9 cellular contexts compared by ENCODE assay signal in the genomic region with DNA sequence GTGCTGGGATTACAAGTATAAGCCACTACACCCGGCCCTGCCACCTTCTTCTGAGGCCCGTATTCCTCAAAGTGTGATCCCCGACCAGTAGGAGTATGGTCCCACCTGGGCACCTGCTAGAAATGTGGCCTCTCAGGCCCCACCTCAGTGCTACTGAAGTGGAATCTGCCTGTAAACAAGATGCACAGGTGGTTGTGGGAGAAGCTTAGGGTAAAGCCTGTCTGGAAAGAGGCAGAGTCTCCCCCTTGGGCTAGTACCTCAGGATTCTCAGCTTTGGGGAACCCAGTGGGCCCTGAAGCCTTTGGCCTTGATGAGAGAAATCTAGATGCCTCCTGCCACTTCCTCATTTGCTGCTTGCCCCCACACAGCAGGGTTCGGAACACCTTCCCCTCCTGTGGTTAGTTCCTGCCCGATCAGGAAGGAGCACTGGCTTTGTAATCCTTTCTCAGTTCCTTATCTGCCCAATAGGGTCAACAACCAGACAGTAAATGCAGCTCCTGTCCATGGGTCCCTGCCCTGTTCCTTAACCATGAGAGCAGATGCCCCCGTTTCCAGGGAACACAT. TPM values are rescaled to one million over a fixed set of nuclear protein-coding genes. Genes with fewer than 3 reads are reported as not detected.
DNase-seq lines count a peak whose midpoint lies in the region; ATAC-seq and TF ChIP-seq lines count a peak whose summit lies in the region.
"Had no signal": no experiment of that assay in that cellular context is flagged by ENCODE, and none has a peak within 500 bp of the region (broad histone marks: within the 10 kb centered on the region; RNA-seq: fewer than 3 reads in every experiment).

No MANE protein-coding gene starts in this region.

- H3K4me2 ChIP-seq in neuronal stem cell (ENCODE audit: insufficient read depth, low read length, poor library complexity, severe bottlenecking), result no peak overlapping the region

- no peak overlapping the region for H2BK15ac ChIP-seq in neuronal stem cell (ENCODE audit: low read length)

- no peaks in the 10 kb centered on the region for H3K79me1 ChIP-seq in neuronal stem cell (ENCODE audit: low read depth, low read length)

- H3K9me3 ChIP-seq in neutrophil, result no peaks in the 10 kb centered on the region
- H3K9me3 ChIP-seq in neuronal stem cell (replicated peaks in 1 of 2; ENCODE audit: control insufficient read depth in 2 of 2, insufficient read depth in 1 of 2, low read depth in 1 of 2, low read length in 2 of 2), result no peaks in the 10 kb centered on the region

- H3K23ac ChIP-seq in neuronal stem cell (ENCODE audit: low read depth, low read length, poor library complexity), result no peak overlapping the region

- no peak overlapping the region for H4K8ac ChIP-seq in neuronal stem cell (ENCODE audit: low read depth, low read length)

- H3K36me3 Mint-ChIP-seq in activated naive CD4-positive, alpha-beta T cell treated with anti-CD3 and anti-CD28 coated beads, Interleukin-2, amount 50 U/mL, for 72 hours, result peaks cover 0 to 8% of the 10 kb centered on the region in 2 donors

- peak overlapping the region; percentile 98 for H3K27ac ChIP-seq in neutrophil
- H3K27ac ChIP-seq in neuronal stem cell (replicated peaks; ENCODE audit: low read length), result no peak overlapping the region

- no CpG with 5 or more reads among the region's 6 CpGs for WGBS in neuronal stem cell (ENCODE audit: extremely low coverage in 2 of 2, insufficient read length in 2 of 2, insufficient replicate concordance in 1 of 2), 2 donors

- no peak overlapping the region for H2BK120ac ChIP-seq in neuronal stem cell (ENCODE audit: low read depth, low read length)

- peak; percentile 79 for DNase-seq in GM06990 (ENCODE audit: extremely low read depth, insufficient read length)
- DNase-seq in GM20000 (ENCODE audit: low spot score), result peak; percentile 58
- DNase-seq in activated naive CD4-positive, alpha-beta T cell treated with anti-CD3 and anti-CD28 coated beads, Interleukin-2, amount 50 U/mL, for 72 hours (ENCODE audit: low spot score in 2 of 2), result no peak
- DNase-seq in iPS-NIHi11 (ENCODE audit: low spot score), result no peak
- DNase-seq in DMS 273 (lab: John Stamatoyannopoulos, UW; ENCODE audit: unreplicated experiment), result no peak
- DNase-seq in neuronal stem cell (ENCODE audit: low spot score), result no peak

- no peaks in the 10 kb centered on the region for H3K9me3 Mint-ChIP-seq in activated naive CD4-positive, alpha-beta T cell treated with anti-CD3 and anti-CD28 coated beads, Interleukin-2, amount 50 U/mL, for 72 hours

- no peak overlapping the region for H2AFZ ChIP-seq in neuronal stem cell (ENCODE audit: low read length)

- peak overlapping the region; percentile 90 to 91 for H3K27ac Mint-ChIP-seq in activated naive CD4-positive, alpha-beta T cell treated with anti-CD3 and anti-CD28 coated beads, Interleukin-2, amount 50 U/mL, for 72 hours

- H3K9ac ChIP-seq in neuronal stem cell (ENCODE audit: low read depth, low read length, poor library complexity), result no peak overlapping the region

- TF ChIP-seq CTCF in GM06990 (IDR thresholded peaks at IDR 0.05; ENCODE audit: insufficient read depth, low read length, poor library complexity, severe bottlenecking) (peak; percentile 3), GM20000 (IDR thresholded peaks at IDR 0.05; ENCODE audit: extremely low read depth, missing control alignments) (no peak), neutrophil (IDR thresholded peaks at IDR 0.05) (peak; percentile 94)

- H3K27me3 ChIP-seq in GM06990 (replicated peaks; ENCODE audit: control insufficient read depth, insufficient read depth, low read length), result no peaks in the 10 kb centered on the region; the same call in 1 of the 2 replicates
- H3K27me3 ChIP-seq in neutrophil, result no peaks in the 10 kb centered on the region
- H3K27me3 ChIP-seq in neuronal stem cell (ENCODE audit: control insufficient read depth in 3 of 3, insufficient read depth in 3 of 3, low read depth in 1 of 3, low read length in 3 of 3), result no peaks in the 10 kb centered on the region

- H3K4ac ChIP-seq in neuronal stem cell (ENCODE audit: low read length), result no peak overlapping the region

- H2AK5ac ChIP-seq in neuronal stem cell (ENCODE audit: low read depth, low read length), result no peak overlapping the region

- no peak overlapping the region for H2BK5ac ChIP-seq in neuronal stem cell (ENCODE audit: low read length)

- H4K91ac ChIP-seq in neuronal stem cell (ENCODE audit: low read depth, low read length, poor library complexity), result no peak overlapping the region

- H3K14ac ChIP-seq in neuronal stem cell (ENCODE audit: low read length), result no peak overlapping the region

- H3K36me3 ChIP-seq in GM06990 (ENCODE audit: control insufficient read depth, insufficient read depth, low read length) (no peaks in the 10 kb centered on the region; the same call in 1 of the 2 replicates), neutrophil (peaks cover 9% of the 10 kb centered on the region), neuronal stem cell (replicated peaks in 1 of 2; ENCODE audit: control insufficient read depth in 2 of 2, insufficient read depth in 2 of 2, low read length in 2 of 2) (peaks cover 5 to 47% of the 10 kb centered on the region in 2 donors)

- ATAC-seq in HG03521 (IDR thresholded peaks at IDR 0.05; ENCODE audit: unreplicated experiment), result peak; percentile 47
- no peak for ATAC-seq in activated naive CD4-positive, alpha-beta T cell treated with anti-CD3 and anti-CD28 coated beads, Interleukin-2, amount 50 U/mL, for 72 hours

- no peak overlapping the region for H3K18ac ChIP-seq in neuronal stem cell (ENCODE audit: low read length)

- H2BK12ac ChIP-seq in neuronal stem cell (ENCODE audit: low read length), result no peak overlapping the region

- H3K4me3 ChIP-seq in GM06990 (replicated peaks; ENCODE audit: low read depth, low read length) (no peak overlapping the region), neutrophil (ENCODE audit: low read depth in 1 of 2, low read length in 1 of 2) (peak overlapping the region; percentile 38 to 76), neuronal stem cell (ENCODE audit: low read length in 2 of 2) (no peak overlapping the region)

- H3K4me1 ChIP-seq in neutrophil (ENCODE audit: control insufficient read depth in 1 of 2, insufficient read depth in 1 of 2, low read depth in 1 of 2, low read length in 1 of 2), result peaks cover 90% of the 10 kb centered on the region in 2 experiments
- H3K4me1 ChIP-seq in neuronal stem cell (ENCODE audit: control insufficient read depth in 2 of 2, insufficient read depth in 1 of 2, low read depth in 1 of 2, low read length in 2 of 2), result no peaks in the 10 kb centered on the region

RNA-seq across cellular contexts. Expression of gene TK2, which starts 25.2 kb away (rescaled TPM):
- 1 to 10 TPM; 2.7 to 9.1 TPM for total RNA-seq in activated naive CD4-positive, alpha-beta T cell treated with anti-CD3 and anti-CD28 coated beads, Interleukin-2, amount 50 U/mL, for 72 hours
- 3.4 TPM for polyA plus RNA-seq in neuronal stem cell (2013, experiment 1 of 2)
- polyA plus RNA-seq in neuronal stem cell (2013, experiment 2 of 2), result 3.4 TPM

RNA-seq across cellular contexts. Expression of gene CKLF, which starts 27.7 kb away (rescaled TPM):
- total RNA-seq in activated naive CD4-positive, alpha-beta T cell treated with anti-CD3 and anti-CD28 coated beads, Interleukin-2, amount 50 U/mL, for 72 hours, result 100 to 1,000 TPM; 117 to 136 TPM
- polyA plus RNA-seq in neuronal stem cell (2013, experiment 1 of 2), result 37.5 TPM
- polyA plus RNA-seq in neuronal stem cell (2013, experiment 2 of 2), result 41.1 TPM

RNA-seq across cellular contexts. Expression of gene CMTM1, which starts 41.6 kb away (rescaled TPM):
- total RNA-seq in activated naive CD4-positive, alpha-beta T cell treated with anti-CD3 and anti-CD28 coated beads, Interleukin-2, amount 50 U/mL, for 72 hours, result 10 to 100 TPM; 13.0 to 13.1 TPM
- 3.8 TPM for polyA plus RNA-seq in neuronal stem cell (2013, experiment 1 of 2)
- polyA plus RNA-seq in neuronal stem cell (2013, experiment 2 of 2), result 4.4 TPM

RNA-seq across cellular contexts. Expression of gene CMTM2, which starts 54.6 kb away (rescaled TPM):
- total RNA-seq in activated naive CD4-positive, alpha-beta T cell treated with anti-CD3 and anti-CD28 coated beads, Interleukin-2, amount 50 U/mL, for 72 hours, result 1 to 10 TPM in 1 of 2 donors, under 1 TPM in 1; 0.87 to 1.1 TPM
- 0.20 TPM for polyA plus RNA-seq in neuronal stem cell (2013, experiment 1 of 2)
- polyA plus RNA-seq in neuronal stem cell (2013, experiment 2 of 2), result 0.08 TPM
- total RNA-seq: bronchial epithelial cell had no signal

Comparison
In these comparisons a context has a peak if more than half of its experiments do, and no peak if none do; other contexts are left out.
1. DNase-seq: peak in GM06990 (single experiment) and GM20000 (single experiment); none in activated naive CD4-positive, alpha-beta T cell treated with anti-CD3 and anti-CD28 coated beads, Interleukin-2, amount 50 U/mL, for 72 hours (0 of 2), iPS-NIHi11 (single experiment), DMS 273 (single experiment) and neuronal stem cell (single experiment).
2. H3K4me3 ChIP-seq: peak in neutrophil (2 of 2); none in GM06990 (single experiment) and neuronal stem cell (0 of 2).